8 cellular contexts compared by ENCODE assay signal in the genomic region with DNA sequence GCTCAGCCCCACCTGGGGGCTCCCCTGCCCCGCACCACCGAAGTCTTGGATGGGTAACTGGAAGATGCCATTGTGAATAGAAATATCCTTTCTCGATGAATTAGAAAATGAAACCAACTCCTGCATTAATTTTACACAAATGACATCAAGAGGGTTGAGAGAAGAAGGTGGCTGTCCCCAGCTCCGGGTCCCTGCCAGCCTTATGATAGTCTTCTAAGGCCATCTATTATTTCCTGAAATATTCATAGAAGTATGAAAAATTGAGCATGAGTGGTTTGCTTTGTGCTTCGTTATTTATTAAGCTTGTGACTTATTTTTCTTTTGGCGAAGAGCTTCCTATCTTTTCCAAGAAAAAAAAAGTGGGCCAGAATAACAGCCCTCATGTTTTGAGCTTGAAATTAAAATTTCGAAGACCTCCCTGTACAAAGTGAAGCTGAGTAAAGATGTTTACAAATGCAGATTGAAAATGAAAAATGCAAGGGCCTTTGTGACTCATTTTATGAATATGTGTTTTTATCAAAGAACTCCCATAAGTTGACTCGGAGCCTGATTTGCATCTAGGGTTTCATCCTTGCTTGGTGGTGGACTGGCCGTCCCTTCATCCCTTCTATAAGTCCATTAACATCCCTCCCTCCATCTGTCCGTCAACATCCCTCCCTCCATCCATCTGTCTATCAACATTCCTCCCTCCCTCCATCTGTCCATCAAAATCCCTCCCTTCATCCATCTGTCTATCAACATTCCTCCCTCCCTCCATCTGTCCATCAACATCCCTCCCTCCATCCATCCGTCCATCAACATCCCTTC. TPM values are rescaled to one million over a fixed set of nuclear protein-coding genes. Genes with fewer than 3 reads are reported as not detected.
DNase-seq lines count a peak whose midpoint lies in the region; ATAC-seq and TF ChIP-seq lines count a peak whose summit lies in the region.

No MANE protein-coding gene starts in this region.

- no peaks in the 10 kb centered on the region for H3K36me3 ChIP-seq in mucosa of rectum (ENCODE audit: control insufficient read depth in 2 of 2, insufficient read depth in 2 of 2, low read length in 2 of 2)

- CTCF ChIA-PET in MCF 10A (lab: Yijun Ruan, JAX): no interaction called here

- ATAC-seq in GM19351 (IDR thresholded peaks at IDR 0.05; ENCODE audit: unreplicated experiment) (peak; percentile 54), HG03135 (IDR thresholded peaks at IDR 0.05; ENCODE audit: unreplicated experiment) (peak; percentile 44), GM21447 (IDR thresholded peaks at IDR 0.05; ENCODE audit: unreplicated experiment) (no peak)

- intact Hi-C loops in MCF 10A (cut with micrococcal nuclease): no loop called here

- H3K9me3 Mint-ChIP-seq in MCF 10A (ENCODE audit: unreplicated experiment): peaks cover 9% of the 10 kb centered on the region

- H3K4me3 ChIP-seq in mucosa of rectum (ENCODE audit: low read length in 2 of 2): peak overlapping the region; percentile 63 to 80

- no peak for TF ChIP-seq CTCF in MCF 10A (IDR thresholded peaks at IDR 0.05; ENCODE audit: unreplicated experiment)

- no peak overlapping the region for H3K27ac Mint-ChIP-seq in MCF 10A (ENCODE audit: low read depth, unreplicated experiment)

- POLR2A ChIA-PET in MCF 10A (lab: Yijun Ruan, JAX): no interaction called here

- no peaks in the 10 kb centered on the region for H3K4me1 Mint-ChIP-seq in MCF 10A (ENCODE audit: insufficient read depth, unreplicated experiment)

- H3K27ac ChIP-seq in mucosa of rectum (ENCODE audit: low read depth in 2 of 2, low read length in 2 of 2): no peak overlapping the region

- H3K4me3 Mint-ChIP-seq in MCF 10A (ENCODE audit: unreplicated experiment): peak overlapping the region; percentile 38

- peak overlapping the region; percentile 41 to 58 for H3K9ac ChIP-seq in mucosa of rectum (ENCODE audit: low read depth in 1 of 2, low read length in 2 of 2)

- H3K4me1 ChIP-seq in mucosa of rectum (ENCODE audit: control insufficient read depth in 2 of 2, insufficient read depth in 2 of 2, low read length in 2 of 2): peaks cover 4 to 18% of the 10 kb centered on the region in 2 donors

- no peaks in the 10 kb centered on the region for H3K36me3 Mint-ChIP-seq in MCF 10A (ENCODE audit: insufficient read depth, unreplicated experiment)

- no TSS peak for BruUV-seq in MCF 10A (replicated peaks; lab: Mats Ljungman, UMichigan)

- no peak for DNase-seq in MCF 10A (ENCODE audit: unreplicated experiment)
- DNase-seq in AG08395 (ENCODE audit: low spot score): no peak
- DNase-seq in activated effector memory CD4-positive, alpha-beta T cell treated with anti-CD3 and anti-CD28 coated beads, Interleukin-2, amount 50 U/mL, for 16 hours: no peak
- no peak for DNase-seq in KBM-7

- peaks cover 26% of the 10 kb centered on the region for H3K27me3 Mint-ChIP-seq in MCF 10A (ENCODE audit: insufficient read depth, unreplicated experiment)

- no peaks in the 10 kb centered on the region for H3K9me3 ChIP-seq in mucosa of rectum (ENCODE audit: control insufficient read depth in 2 of 2, low read length in 2 of 2)

- peaks cover 0 to 9% of the 10 kb centered on the region in 2 donors for H3K27me3 ChIP-seq in mucosa of rectum (ENCODE audit: control insufficient read depth in 2 of 2, insufficient read depth in 2 of 2, low read length in 2 of 2)

- in situ Hi-C loops in KBM-7 (cut with MboI; ENCODE audit: low pct_unique_long_range_greater_than_20kb, low sequenced_read_pairs): no loop called here

RNA-seq across cellular contexts. Expression of a gene that starts 20.5 kb away (rescaled TPM):
- total RNA-seq in MCF 10A (2022): 0.12 and 0.33 TPM in 2 replicates
